In genomic region chr9:128275198-128276007, GRCh38 we compare ENCODE assay signal across 8 cellular contexts. TPM values are rescaled to one million over a fixed set of nuclear protein-coding genes. Genes with fewer than 3 reads are reported as not detected.
DNase-seq lines count a peak whose midpoint lies in the region; ATAC-seq and TF ChIP-seq lines count a peak whose summit lies in the region.

Gene GOLGA2 (minus strand): TSS chr9:128276007. CDS start chr9:128275976, 31 bp downstream.

- H3K27me3 Mint-ChIP-seq in CD4-positive, CD25-positive, alpha-beta regulatory T cell = peaks cover 4% of the 10 kb centered on the region
- H3K27me3 Mint-ChIP-seq in endodermal cell (ENCODE audit: insufficient read depth) = no peaks in the 10 kb centered on the region
- no peaks in the 10 kb centered on the region for H3K27me3 Mint-ChIP-seq in type B pancreatic cell

- peak within 1 kb of the TSS; percentile 97 to 99 (median 98) for H3K4me3 Mint-ChIP-seq in CD4-positive, CD25-positive, alpha-beta regulatory T cell
- H3K4me3 Mint-ChIP-seq in endodermal cell = peak within 1 kb of the TSS; percentile 89
- peak within 1 kb of the TSS; percentile 94 for H3K4me3 Mint-ChIP-seq in type B pancreatic cell

- H3K23ac ChIP-seq in mesendoderm (ENCODE audit: low read length) = peak within 1 kb of the TSS; percentile 89

- TF ChIP-seq CTCF in endodermal cell (conservative IDR thresholded peaks at IDR 0.05) = no peak
- TF ChIP-seq CTCF in type B pancreatic cell (conservative IDR thresholded peaks at IDR 0.05) = no peak

- H3K27me3 ChIP-seq in CD4-positive, CD25-positive, alpha-beta regulatory T cell (ENCODE audit: control insufficient read depth, insufficient read depth, low read length) = no peaks in the 10 kb centered on the region
- H3K27me3 ChIP-seq in endodermal cell (ENCODE audit: control insufficient read depth, insufficient read depth, low read length, poor library complexity, severe bottlenecking) (no peaks in the 10 kb centered on the region), mesendoderm (ENCODE audit: insufficient read depth, low read length, poor library complexity) (no peaks in the 10 kb centered on the region)

- peak; percentile 50 to 52 for ATAC-seq in CD4-positive, CD25-positive, alpha-beta regulatory T cell (ENCODE audit: low read depth in 2 of 2)
- ATAC-seq in GM18870 (IDR thresholded peaks at IDR 0.05; ENCODE audit: unreplicated experiment) = peak; percentile 40
- peak; percentile 54 for ATAC-seq in HG03045 (IDR thresholded peaks at IDR 0.05; ENCODE audit: unreplicated experiment)

- H4K5ac ChIP-seq in mesendoderm (ENCODE audit: low read length) = peak within 1 kb of the TSS; percentile 91

- peak within 1 kb of the TSS; percentile 65 for H2BK5ac ChIP-seq in mesendoderm (ENCODE audit: low read length)

- 0% methylated on average over 26 to 57 of the region's 57 CpGs for WGBS in endodermal cell (ENCODE audit: insufficient coverage in 1 of 2, insufficient read length in 1 of 2), 2 experiments
- no CpG with 5 or more reads among the region's 57 CpGs for WGBS in mesendoderm (ENCODE audit: extremely low coverage, insufficient coverage, low lambda C conversion rate)

- H2BK120ac ChIP-seq in mesendoderm (ENCODE audit: low read depth, low read length) = no peak within 1 kb of the TSS

- peak within 1 kb of the TSS; percentile 84 for H4K8ac ChIP-seq in mesendoderm (ENCODE audit: low read depth, low read length)

- peak within 1 kb of the TSS; percentile 99 for H3K4me2 ChIP-seq in mesendoderm (ENCODE audit: low read length)

- peaks cover 20% of the 10 kb centered on the region for H3K4me1 ChIP-seq in CD4-positive, CD25-positive, alpha-beta regulatory T cell (ENCODE audit: control insufficient read depth, insufficient read depth, low read length, poor library complexity, severe bottlenecking)
- H3K4me1 ChIP-seq in endodermal cell (ENCODE audit: control insufficient read depth, insufficient read depth, low read length) (no peaks in the 10 kb centered on the region), mesendoderm (ENCODE audit: control insufficient read depth, low read depth, low read length) (peaks cover 2% of the 10 kb centered on the region)

- peak within 1 kb of the TSS; percentile 58 for H2AK5ac ChIP-seq in mesendoderm (ENCODE audit: low read length)

- H3K18ac ChIP-seq in mesendoderm (ENCODE audit: low read length) = peak within 1 kb of the TSS; percentile 89

- H3K4me3 ChIP-seq in CD4-positive, CD25-positive, alpha-beta regulatory T cell (ENCODE audit: low read depth, low read length) = peak within 1 kb of the TSS; percentile 83
- H3K4me3 ChIP-seq in SK-N-MC (peak within 1 kb of the TSS; percentile 97), endodermal cell (ENCODE audit: low read length) (peak within 1 kb of the TSS; percentile 94), mesendoderm (ENCODE audit: low read length) (peak within 1 kb of the TSS; percentile 94)

- H3K9ac ChIP-seq in SK-N-MC (ENCODE audit: insufficient read length) (peak within 1 kb of the TSS; percentile 95), endodermal cell (ENCODE audit: extremely low read depth, low read length, poor library complexity, severe bottlenecking) (peak within 1 kb of the TSS; percentile 99), mesendoderm (ENCODE audit: low read length) (peak within 1 kb of the TSS; percentile 98)

- no peaks in the 10 kb centered on the region for H3K9me3 ChIP-seq in CD4-positive, CD25-positive, alpha-beta regulatory T cell (ENCODE audit: control insufficient read depth in 2 of 2, low read length in 2 of 2)
- no peaks in the 10 kb centered on the region for H3K9me3 ChIP-seq in SK-N-MC (ENCODE audit: low read depth, low read length)
- no peaks in the 10 kb centered on the region for H3K9me3 ChIP-seq in endodermal cell (ENCODE audit: control insufficient read depth, low read length)

- peaks cover 9% of the 10 kb centered on the region for H3K79me1 ChIP-seq in mesendoderm (ENCODE audit: low read length)

- peaks cover 6 to 52% (median 32%) of the 10 kb centered on the region in 4 donors for H3K4me1 Mint-ChIP-seq in CD4-positive, CD25-positive, alpha-beta regulatory T cell
- peaks cover 16% of the 10 kb centered on the region for H3K4me1 Mint-ChIP-seq in endodermal cell
- H3K4me1 Mint-ChIP-seq in type B pancreatic cell (ENCODE audit: unreplicated experiment) = peaks cover 32% of the 10 kb centered on the region

- H3K79me2 ChIP-seq in mesendoderm (ENCODE audit: control insufficient read depth, insufficient read depth, low read length) = peaks cover 4% of the 10 kb centered on the region

- H3K27ac ChIP-seq in CD4-positive, CD25-positive, alpha-beta regulatory T cell (ENCODE audit: insufficient read depth, low read length, poor library complexity, severe bottlenecking) = peak within 1 kb of the TSS; percentile 82
- H3K27ac ChIP-seq in SK-N-MC = peak within 1 kb of the TSS; percentile 75
- peak within 1 kb of the TSS; percentile 83 for H3K27ac ChIP-seq in endodermal cell (ENCODE audit: low read depth, low read length)
- H3K27ac ChIP-seq in mesendoderm (ENCODE audit: low read depth, low read length) = peak within 1 kb of the TSS; percentile 79

- peak in 1 of 3 donors; percentile 14 for DNase-seq in CD4-positive, CD25-positive, alpha-beta regulatory T cell
- DNase-seq in SK-N-MC (ENCODE audit: low read depth, low spot score) = no peak
- DNase-seq in endodermal cell = peak; percentile 71
- peak; percentile 74 for DNase-seq in mesendoderm
- DNase-seq in type B pancreatic cell (ENCODE audit: extremely low spot score, unreplicated experiment) = no peak
- DNase-seq in NCI-H526 (lab: John Stamatoyannopoulos, UW) = no peak

- peaks cover 0 to 2% (median 0%) of the 10 kb centered on the region in 7 donors for H3K9me3 Mint-ChIP-seq in CD4-positive, CD25-positive, alpha-beta regulatory T cell
- no peaks in the 10 kb centered on the region for H3K9me3 Mint-ChIP-seq in endodermal cell
- H3K9me3 Mint-ChIP-seq in type B pancreatic cell = no peaks in the 10 kb centered on the region

- H3K4ac ChIP-seq in mesendoderm (ENCODE audit: low read depth, low read length) = peak within 1 kb of the TSS; percentile 93

- peak within 1 kb of the TSS; percentile 96 to 98 (median 98) for H3K27ac Mint-ChIP-seq in CD4-positive, CD25-positive, alpha-beta regulatory T cell
- H3K27ac Mint-ChIP-seq in endodermal cell (peak within 1 kb of the TSS; percentile 95), type B pancreatic cell (peak within 1 kb of the TSS; percentile 85)

- H3K56ac ChIP-seq in mesendoderm (ENCODE audit: low read length) = peak within 1 kb of the TSS; percentile 97

- no peak within 1 kb of the TSS for H2BK15ac ChIP-seq in mesendoderm (replicated peaks; ENCODE audit: low read depth)

- peaks cover 16% of the 10 kb centered on the region for H3K36me3 Mint-ChIP-seq in CD4-positive, CD25-positive, alpha-beta regulatory T cell
- H3K36me3 Mint-ChIP-seq in endodermal cell (ENCODE audit: low read depth) (peaks cover 23% of the 10 kb centered on the region), type B pancreatic cell (peaks cover 12% of the 10 kb centered on the region)

- peaks cover 7% of the 10 kb centered on the region for H3K36me3 ChIP-seq in CD4-positive, CD25-positive, alpha-beta regulatory T cell (ENCODE audit: control insufficient read depth, insufficient read depth, low read length)
- H3K36me3 ChIP-seq in SK-N-MC (ENCODE audit: insufficient read depth, low read length) = peaks cover 24% of the 10 kb centered on the region
- peaks cover 41% of the 10 kb centered on the region for H3K36me3 ChIP-seq in endodermal cell (ENCODE audit: control insufficient read depth, insufficient read depth, low read length)
- peaks cover 2% of the 10 kb centered on the region for H3K36me3 ChIP-seq in mesendoderm (ENCODE audit: control insufficient read depth, insufficient read depth, low read length)

RNA-seq across cellular contexts. Expression of gene GOLGA2, which starts in this region (rescaled TPM):
- total RNA-seq in CD4-positive, CD25-positive, alpha-beta regulatory T cell = 55.8 TPM
- polyA plus RNA-seq in CD4-positive, CD25-positive, alpha-beta regulatory T cell = 1 to 10 TPM; 3.7 to 5.0 (median 4.1) TPM
- total RNA-seq in endodermal cell (100 to 1,000 TPM in 1 of 2 donors, 10 to 100 TPM in 1; 91.9 to 101 TPM), type B pancreatic cell (ENCODE audit: low replicate concordance) (91.5 and 124 TPM in 2 replicates)
- polyA plus RNA-seq in endodermal cell (2013, experiment 1 of 2) = 50.7 TPM
- polyA plus RNA-seq in endodermal cell (2013, experiment 2 of 2) = 43.8 TPM
- 27.1 TPM for polyA plus RNA-seq in mesendoderm (2013, experiment 1 of 2)
- 28.3 TPM for polyA plus RNA-seq in mesendoderm (2013, experiment 2 of 2)

Comparison
In these comparisons a context has a peak if more than half of its experiments do, and no peak if none do; other contexts are left out.
1. DNase-seq: peak in endodermal cell (single experiment) and mesendoderm (single experiment); none in SK-N-MC (single experiment), type B pancreatic cell (single experiment) and NCI-H526 (0 of 2).
2. Peak in every context shown above with its lines, with median percentiles within 50 percentile points of each other: ATAC-seq, H3K27ac ChIP-seq, H3K4me3 ChIP-seq, H3K27ac Mint-ChIP-seq, H3K4me3 Mint-ChIP-seq and H3K9ac ChIP-seq.